1 cellular context compared by ENCODE assay signal in the genomic region with DNA sequence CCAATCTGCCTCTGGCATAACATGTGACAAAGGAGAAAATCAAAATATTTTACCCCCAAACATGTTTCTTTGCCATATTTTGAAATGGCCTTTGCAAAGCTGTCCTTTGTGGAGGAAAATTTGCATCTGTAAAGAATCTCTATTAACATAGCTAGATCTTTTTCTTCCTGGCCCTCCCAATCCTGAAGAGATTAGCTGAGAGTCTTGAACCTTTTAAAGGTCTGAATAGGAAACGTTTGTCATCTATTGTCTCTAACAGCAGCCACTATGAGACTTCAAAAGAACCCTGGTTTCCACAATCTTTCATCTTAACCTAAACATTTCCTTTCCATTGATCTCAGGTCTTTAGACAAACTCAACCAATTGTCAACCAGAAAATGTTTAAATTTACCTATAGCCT.
TF ChIP-seq lines count a peak whose summit lies in the region.

No MANE protein-coding gene starts in this region.

TF ChIP-seq in H1, 55 proteins besides CTCF, POLR2A, EP300 and RAD21:
- TF ChIP-seq NANOG (IDR thresholded peaks at IDR 0.05; ENCODE audit: insufficient read depth, low read depth, low read length, poor library complexity, severe bottlenecking): peak; percentile 89
- TF ChIP-seq POU5F1 (IDR thresholded peaks at IDR 0.05; ENCODE audit: low read depth, low read length): 0 out of 2 replicates have a peak, but pooled peaks have one; percentile 17
- no peak for TF ChIP-seq SIN3A (conservative IDR thresholded peaks at IDR 0.05 in 1 of 2, IDR thresholded peaks at IDR 0.05 in 1 of 2; ENCODE audit: low read depth in 1 of 2, low read length in 2 of 2)
- no peak for TF ChIP-seq SRF (IDR thresholded peaks at IDR 0.05; ENCODE audit: low read depth, low read length)
- TF ChIP-seq, protein P1, sequence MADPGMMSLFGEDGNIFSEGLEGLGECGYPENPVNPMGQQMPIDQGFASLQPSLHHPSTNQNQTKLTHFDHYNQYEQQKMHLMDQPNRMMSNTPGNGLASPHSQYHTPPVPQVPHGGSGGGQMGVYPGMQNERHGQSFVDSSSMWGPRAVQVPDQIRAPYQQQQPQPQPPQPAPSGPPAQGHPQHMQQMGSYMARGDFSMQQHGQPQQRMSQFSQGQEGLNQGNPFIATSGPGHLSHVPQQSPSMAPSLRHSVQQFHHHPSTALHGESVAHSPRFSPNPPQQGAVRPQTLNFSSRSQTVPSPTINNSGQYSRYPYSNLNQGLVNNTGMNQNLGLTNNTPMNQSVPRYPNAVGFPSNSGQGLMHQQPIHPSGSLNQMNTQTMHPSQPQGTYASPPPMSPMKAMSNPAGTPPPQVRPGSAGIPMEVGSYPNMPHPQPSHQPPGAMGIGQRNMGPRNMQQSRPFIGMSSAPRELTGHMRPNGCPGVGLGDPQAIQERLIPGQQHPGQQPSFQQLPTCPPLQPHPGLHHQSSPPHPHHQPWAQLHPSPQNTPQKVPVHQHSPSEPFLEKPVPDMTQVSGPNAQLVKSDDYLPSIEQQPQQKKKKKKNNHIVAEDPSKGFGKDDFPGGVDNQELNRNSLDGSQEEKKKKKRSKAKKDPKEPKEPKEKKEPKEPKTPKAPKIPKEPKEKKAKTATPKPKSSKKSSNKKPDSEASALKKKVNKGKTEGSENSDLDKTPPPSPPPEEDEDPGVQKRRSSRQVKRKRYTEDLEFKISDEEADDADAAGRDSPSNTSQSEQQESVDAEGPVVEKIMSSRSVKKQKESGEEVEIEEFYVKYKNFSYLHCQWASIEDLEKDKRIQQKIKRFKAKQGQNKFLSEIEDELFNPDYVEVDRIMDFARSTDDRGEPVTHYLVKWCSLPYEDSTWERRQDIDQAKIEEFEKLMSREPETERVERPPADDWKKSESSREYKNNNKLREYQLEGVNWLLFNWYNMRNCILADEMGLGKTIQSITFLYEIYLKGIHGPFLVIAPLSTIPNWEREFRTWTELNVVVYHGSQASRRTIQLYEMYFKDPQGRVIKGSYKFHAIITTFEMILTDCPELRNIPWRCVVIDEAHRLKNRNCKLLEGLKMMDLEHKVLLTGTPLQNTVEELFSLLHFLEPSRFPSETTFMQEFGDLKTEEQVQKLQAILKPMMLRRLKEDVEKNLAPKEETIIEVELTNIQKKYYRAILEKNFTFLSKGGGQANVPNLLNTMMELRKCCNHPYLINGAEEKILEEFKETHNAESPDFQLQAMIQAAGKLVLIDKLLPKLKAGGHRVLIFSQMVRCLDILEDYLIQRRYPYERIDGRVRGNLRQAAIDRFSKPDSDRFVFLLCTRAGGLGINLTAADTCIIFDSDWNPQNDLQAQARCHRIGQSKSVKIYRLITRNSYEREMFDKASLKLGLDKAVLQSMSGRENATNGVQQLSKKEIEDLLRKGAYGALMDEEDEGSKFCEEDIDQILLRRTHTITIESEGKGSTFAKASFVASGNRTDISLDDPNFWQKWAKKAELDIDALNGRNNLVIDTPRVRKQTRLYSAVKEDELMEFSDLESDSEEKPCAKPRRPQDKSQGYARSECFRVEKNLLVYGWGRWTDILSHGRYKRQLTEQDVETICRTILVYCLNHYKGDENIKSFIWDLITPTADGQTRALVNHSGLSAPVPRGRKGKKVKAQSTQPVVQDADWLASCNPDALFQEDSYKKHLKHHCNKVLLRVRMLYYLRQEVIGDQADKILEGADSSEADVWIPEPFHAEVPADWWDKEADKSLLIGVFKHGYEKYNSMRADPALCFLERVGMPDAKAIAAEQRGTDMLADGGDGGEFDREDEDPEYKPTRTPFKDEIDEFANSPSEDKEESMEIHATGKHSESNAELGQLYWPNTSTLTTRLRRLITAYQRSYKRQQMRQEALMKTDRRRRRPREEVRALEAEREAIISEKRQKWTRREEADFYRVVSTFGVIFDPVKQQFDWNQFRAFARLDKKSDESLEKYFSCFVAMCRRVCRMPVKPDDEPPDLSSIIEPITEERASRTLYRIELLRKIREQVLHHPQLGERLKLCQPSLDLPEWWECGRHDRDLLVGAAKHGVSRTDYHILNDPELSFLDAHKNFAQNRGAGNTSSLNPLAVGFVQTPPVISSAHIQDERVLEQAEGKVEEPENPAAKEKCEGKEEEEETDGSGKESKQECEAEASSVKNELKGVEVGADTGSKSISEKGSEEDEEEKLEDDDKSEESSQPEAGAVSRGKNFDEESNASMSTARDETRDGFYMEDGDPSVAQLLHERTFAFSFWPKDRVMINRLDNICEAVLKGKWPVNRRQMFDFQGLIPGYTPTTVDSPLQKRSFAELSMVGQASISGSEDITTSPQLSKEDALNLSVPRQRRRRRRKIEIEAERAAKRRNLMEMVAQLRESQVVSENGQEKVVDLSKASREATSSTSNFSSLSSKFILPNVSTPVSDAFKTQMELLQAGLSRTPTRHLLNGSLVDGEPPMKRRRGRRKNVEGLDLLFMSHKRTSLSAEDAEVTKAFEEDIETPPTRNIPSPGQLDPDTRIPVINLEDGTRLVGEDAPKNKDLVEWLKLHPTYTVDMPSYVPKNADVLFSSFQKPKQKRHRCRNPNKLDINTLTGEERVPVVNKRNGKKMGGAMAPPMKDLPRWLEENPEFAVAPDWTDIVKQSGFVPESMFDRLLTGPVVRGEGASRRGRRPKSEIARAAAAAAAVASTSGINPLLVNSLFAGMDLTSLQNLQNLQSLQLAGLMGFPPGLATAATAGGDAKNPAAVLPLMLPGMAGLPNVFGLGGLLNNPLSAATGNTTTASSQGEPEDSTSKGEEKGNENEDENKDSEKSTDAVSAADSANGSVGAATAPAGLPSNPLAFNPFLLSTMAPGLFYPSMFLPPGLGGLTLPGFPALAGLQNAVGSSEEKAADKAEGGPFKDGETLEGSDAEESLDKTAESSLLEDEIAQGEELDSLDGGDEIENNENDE (IDR thresholded peaks at IDR 0.05; ENCODE audit: insufficient replicate concordance, low read length): peak; percentile 53
- TF ChIP-seq RFX5 (IDR thresholded peaks at IDR 0.05; ENCODE audit: borderline replicate concordance, low read depth, low read length): no peak
- no peak for TF ChIP-seq BACH1 (IDR thresholded peaks at IDR 0.05; ENCODE audit: low read length)
- TF ChIP-seq, protein P2, sequence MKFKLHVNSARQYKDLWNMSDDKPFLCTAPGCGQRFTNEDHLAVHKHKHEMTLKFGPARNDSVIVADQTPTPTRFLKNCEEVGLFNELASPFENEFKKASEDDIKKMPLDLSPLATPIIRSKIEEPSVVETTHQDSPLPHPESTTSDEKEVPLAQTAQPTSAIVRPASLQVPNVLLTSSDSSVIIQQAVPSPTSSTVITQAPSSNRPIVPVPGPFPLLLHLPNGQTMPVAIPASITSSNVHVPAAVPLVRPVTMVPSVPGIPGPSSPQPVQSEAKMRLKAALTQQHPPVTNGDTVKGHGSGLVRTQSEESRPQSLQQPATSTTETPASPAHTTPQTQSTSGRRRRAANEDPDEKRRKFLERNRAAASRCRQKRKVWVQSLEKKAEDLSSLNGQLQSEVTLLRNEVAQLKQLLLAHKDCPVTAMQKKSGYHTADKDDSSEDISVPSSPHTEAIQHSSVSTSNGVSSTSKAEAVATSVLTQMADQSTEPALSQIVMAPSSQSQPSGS (IDR thresholded peaks at IDR 0.05; ENCODE audit: low read length): no peak
